13 cellular contexts compared by ENCODE assay signal in the genomic region with DNA sequence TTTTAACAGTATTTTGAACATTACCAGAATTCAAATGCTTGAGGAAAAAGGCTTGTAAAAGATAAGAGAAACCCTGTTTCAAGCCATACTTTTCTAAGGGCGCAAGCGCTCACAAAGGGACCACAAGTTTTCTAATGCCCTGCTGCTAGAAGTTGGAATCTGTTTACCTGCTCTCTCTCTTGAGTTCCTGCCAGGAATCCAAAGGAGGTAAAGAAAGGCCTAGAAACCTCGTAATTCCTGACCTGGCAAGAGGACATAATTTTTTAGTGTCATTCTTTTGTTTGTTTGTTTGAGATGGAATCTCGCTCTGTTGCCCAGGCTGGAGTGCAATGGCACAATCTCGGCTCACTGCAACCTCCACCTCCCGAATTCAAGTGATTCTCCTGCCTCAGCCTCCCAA. TPM values are rescaled to one million over a fixed set of nuclear protein-coding genes. Genes with fewer than 3 reads are reported as not detected.
A peak's percentile ranks its signal among the peaks of the same experiment; 100 is the strongest.
DNase-seq lines count a peak whose midpoint lies in the region; ATAC-seq lines count a peak whose summit lies in the region.
"Had no signal": no experiment of that assay in that cellular context is flagged by ENCODE, and none has a peak within 500 bp of the region (broad histone marks: within the 10 kb centered on the region; RNA-seq: fewer than 3 reads in every experiment).

No MANE protein-coding gene starts in this region.

- H3K4me3 ChIP-seq in CD4-positive, CD25-positive, alpha-beta regulatory T cell (ENCODE audit: low read depth, low read length), result no peak overlapping the region
- H3K4me3 ChIP-seq in GM23248, result no peak overlapping the region

- H3K27me3 ChIP-seq in CD4-positive, CD25-positive, alpha-beta regulatory T cell (ENCODE audit: control insufficient read depth, insufficient read depth, low read length), result no peaks in the 10 kb centered on the region
- no peaks in the 10 kb centered on the region for H3K27me3 ChIP-seq in GM23248 (replicated peaks; ENCODE audit: insufficient read depth)

- no peak overlapping the region for H3K4me2 ChIP-seq in GM23248 (ENCODE audit: unreplicated experiment)

- H3K27me3 Mint-ChIP-seq in CD4-positive, CD25-positive, alpha-beta regulatory T cell, result peaks cover 4% of the 10 kb centered on the region
- H3K27me3 Mint-ChIP-seq in T-cell (no peaks in the 10 kb centered on the region), naive B cell (peaks cover 0 to 6% (median 0%) of the 10 kb centered on the region in 3 donors)

- no peak overlapping the region for H3K9ac ChIP-seq in GM23248

- peaks cover 0 to 33% (median 21%) of the 10 kb centered on the region in 4 donors for H3K4me1 Mint-ChIP-seq in CD4-positive, CD25-positive, alpha-beta regulatory T cell
- H3K4me1 Mint-ChIP-seq in T-cell (peaks cover 30 to 35% (median 34%) of the 10 kb centered on the region in 3 donors), naive B cell (peaks cover 24 to 27% (median 25%) of the 10 kb centered on the region in 3 donors)
- peaks cover 12% of the 10 kb centered on the region for H3K4me1 Mint-ChIP-seq in stimulated activated effector memory CD8-positive, alpha-beta T cell treated with anti-CD3 and anti-CD28 coated beads, Interleukin-12 subunit alpha, Interleukin-12 subunit beta, amount 100 ng/mL, for 72 hours

- CTCF ChIA-PET in T-cell (lab: Charles Lee), result no interaction called here

- no peaks in the 10 kb centered on the region for H3F3A ChIP-seq in GM23248 (ENCODE audit: insufficient read depth)

- no peaks in the 10 kb centered on the region for H4K20me1 ChIP-seq in GM23248 (ENCODE audit: insufficient read depth)

- 95 to 97% methylated on average over 6 of the region's 6 CpGs for WGBS in GM23248 (ENCODE audit: low coverage in 1 of 2, low lambda C conversion rate in 2 of 2, missing lambda C conversion rate in 2 of 2), 2 experiments

- H3K9me2 ChIP-seq in GM23248 (ENCODE audit: insufficient read depth), result no peaks in the 10 kb centered on the region

- no peak for DNase-seq in CD4-positive, CD25-positive, alpha-beta regulatory T cell
- DNase-seq in GM23248 (no peak), T-cell (no peak), naive B cell (no peak), NCI-H1694 treated with DMSO at 0.1 percent for 48 hours (lab: John Stamatoyannopoulos, UW) (no peak)
- no peak for DNase-seq in stimulated activated effector memory CD8-positive, alpha-beta T cell treated with anti-CD3 and anti-CD28 coated beads, Interleukin-12 subunit alpha, Interleukin-12 subunit beta, amount 100 ng/mL, for 72 hours (ENCODE audit: low spot score in 2 of 2)
- DNase-seq: DMS79, EL, GOT3, H9, IMR-90 had no signal

- peaks cover 26% of the 10 kb centered on the region for H3K79me2 ChIP-seq in GM23248 (ENCODE audit: insufficient read depth)

- no peaks in the 10 kb centered on the region for H3K36me3 ChIP-seq in CD4-positive, CD25-positive, alpha-beta regulatory T cell (ENCODE audit: control insufficient read depth, insufficient read depth, low read length)
- H3K36me3 ChIP-seq in GM23248 (ENCODE audit: low read depth), result no peaks in the 10 kb centered on the region

- in situ Hi-C loops in GM23248 (cut with MboI), result no loop called here

- POLR2A ChIA-PET in T-cell (lab: Charles Lee), result no interaction called here

- no peaks in the 10 kb centered on the region for H3K36me3 Mint-ChIP-seq in CD4-positive, CD25-positive, alpha-beta regulatory T cell
- peaks cover 1% of the 10 kb centered on the region for H3K36me3 Mint-ChIP-seq in T-cell
- no peaks in the 10 kb centered on the region for H3K36me3 Mint-ChIP-seq in naive B cell
- peaks cover 7% of the 10 kb centered on the region for H3K36me3 Mint-ChIP-seq in stimulated activated effector memory CD8-positive, alpha-beta T cell treated with anti-CD3 and anti-CD28 coated beads, Interleukin-12 subunit alpha, Interleukin-12 subunit beta, amount 100 ng/mL, for 72 hours

- H3K4me1 ChIP-seq in CD4-positive, CD25-positive, alpha-beta regulatory T cell (ENCODE audit: control insufficient read depth, insufficient read depth, low read length, poor library complexity, severe bottlenecking), result peaks cover 13% of the 10 kb centered on the region
- H3K4me1 ChIP-seq in GM23248 (ENCODE audit: insufficient read depth), result 0 out of 2 replicates have a peak, but pooled peaks cover 5% of the 10 kb centered on the region

- peak overlapping the region; percentile 100; the same call in 1 of the 2 replicates for H2AFZ ChIP-seq in GM23248

- no peak for ATAC-seq in CD4-positive, CD25-positive, alpha-beta regulatory T cell (ENCODE audit: low read depth in 2 of 2)
- no peak for ATAC-seq in T-cell (replicated peaks in 1 of 4)
- ATAC-seq in naive B cell (ENCODE audit: low read depth in 2 of 2), result no peak
- ATAC-seq in stimulated activated effector memory CD8-positive, alpha-beta T cell treated with anti-CD3 and anti-CD28 coated beads, Interleukin-12 subunit alpha, Interleukin-12 subunit beta, amount 100 ng/mL, for 72 hours, result no peak
- ATAC-seq in HG03097 (IDR thresholded peaks at IDR 0.05; ENCODE audit: low FRiP score, unreplicated experiment), result no peak
- ATAC-seq: A549 had no signal

- peaks cover 0 to 2% (median 0%) of the 10 kb centered on the region in 7 donors for H3K9me3 Mint-ChIP-seq in CD4-positive, CD25-positive, alpha-beta regulatory T cell
- no peaks in the 10 kb centered on the region for H3K9me3 Mint-ChIP-seq in T-cell
- no peaks in the 10 kb centered on the region for H3K9me3 Mint-ChIP-seq in naive B cell
- no peaks in the 10 kb centered on the region for H3K9me3 Mint-ChIP-seq in stimulated activated effector memory CD8-positive, alpha-beta T cell treated with anti-CD3 and anti-CD28 coated beads, Interleukin-12 subunit alpha, Interleukin-12 subunit beta, amount 100 ng/mL, for 72 hours

- H3K4me3 Mint-ChIP-seq in CD4-positive, CD25-positive, alpha-beta regulatory T cell, result peak overlapping the region in 3 of 4 donors; percentile 40 to 98 (median 95)
- peak overlapping the region in 2 of 3 donors; percentile 84 to 94 for H3K4me3 Mint-ChIP-seq in T-cell
- H3K4me3 Mint-ChIP-seq in naive B cell, result peak overlapping the region in 5 of 8 donors; percentile 7 to 91 (median 29)
- no peak overlapping the region for H3K4me3 Mint-ChIP-seq in stimulated activated effector memory CD8-positive, alpha-beta T cell treated with anti-CD3 and anti-CD28 coated beads, Interleukin-12 subunit alpha, Interleukin-12 subunit beta, amount 100 ng/mL, for 72 hours

- no peaks in the 10 kb centered on the region for H3K9me3 ChIP-seq in CD4-positive, CD25-positive, alpha-beta regulatory T cell (ENCODE audit: control insufficient read depth in 2 of 2, low read length in 2 of 2)
- H3K9me3 ChIP-seq in GM23248 (ENCODE audit: low read depth), result no peaks in the 10 kb centered on the region
- H3K9me3 ChIP-seq: A549 had no signal

- H3K27ac ChIP-seq in CD4-positive, CD25-positive, alpha-beta regulatory T cell (ENCODE audit: insufficient read depth, low read length, poor library complexity, severe bottlenecking), result no peak overlapping the region
- no peak overlapping the region for H3K27ac ChIP-seq in GM23248

- H3K27ac Mint-ChIP-seq in CD4-positive, CD25-positive, alpha-beta regulatory T cell, result no peak overlapping the region
- no peak overlapping the region for H3K27ac Mint-ChIP-seq in T-cell
- H3K27ac Mint-ChIP-seq in naive B cell, result peak overlapping the region in 2 of 6 donors; percentile 52 to 92
- H3K27ac Mint-ChIP-seq in stimulated activated effector memory CD8-positive, alpha-beta T cell treated with anti-CD3 and anti-CD28 coated beads, Interleukin-12 subunit alpha, Interleukin-12 subunit beta, amount 100 ng/mL, for 72 hours, result no peak overlapping the region

RNA-seq across cellular contexts. Expression of a gene that starts 1.4 kb away (rescaled TPM):
- 10.1 TPM for total RNA-seq in CD4-positive, CD25-positive, alpha-beta regulatory T cell
- polyA plus RNA-seq in CD4-positive, CD25-positive, alpha-beta regulatory T cell, result 10 to 100 TPM; 23.8 to 26.1 (median 24.7) TPM
- 7.8 and 19.6 TPM in 2 replicates for total RNA-seq in GM23248 (2014; rRNA removed; shearing (Covaris generic))
- polyA plus RNA-seq in GM23248 (2016; fragmentation: Nextera tagmentation; extraction: Ambion mirVana) (13.9 and 14.8 TPM in 2 replicates), naive B cell (ENCODE audit: low read depth in 6 of 6) (10 to 100 TPM; 20.7 to 27.2 (median 23.2) TPM)
- 1 to 10 TPM; 5.5 to 8.8 (median 7.1) TPM for total RNA-seq in T-cell
